ENCODE assay signal across 26 cellular contexts in the genomic region with DNA sequence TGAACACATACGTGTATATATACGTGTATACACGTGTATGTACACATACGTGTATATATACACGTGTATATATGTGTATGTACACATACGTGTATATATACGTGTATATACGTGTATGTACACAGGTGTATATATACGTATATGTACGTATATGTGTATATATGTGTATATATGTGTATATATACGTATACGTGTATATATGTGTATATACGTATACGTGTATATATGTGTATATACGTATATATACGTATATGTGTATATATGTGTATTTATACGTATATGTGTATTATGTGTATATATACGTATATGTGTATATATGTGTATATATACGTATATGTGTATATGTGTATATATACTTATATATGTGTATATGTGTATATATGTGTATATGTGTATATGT.
"Had no signal": no experiment of that assay in that cellular context is flagged by ENCODE, and none has a peak within 500 bp of the region (broad histone marks: within the 10 kb centered on the region; RNA-seq: fewer than 3 reads in every experiment).

No MANE protein-coding gene starts in this region.

- H3K27me3 Mint-ChIP-seq: IgD-negative memory B cell, T-helper 17 cell had no signal

- H3K36me3 ChIP-seq: SJSA1 had no signal

- H3K36me3 Mint-ChIP-seq: IgD-negative memory B cell had no signal

- ATAC-seq: T-helper 17 cell had no signal

- H3K27ac Mint-ChIP-seq: IgD-negative memory B cell, T-helper 17 cell had no signal

- H3K9me3 Mint-ChIP-seq: IgD-negative memory B cell had no signal

- DNase-seq: KBM-7, MV-4-11, NCI-H1048, NCI-H1105 treated with DMSO at 0.1 percent for 48 hours, NCI-H1417 treated with DMSO at 0.1 percent for 48 hours, NCI-H146, NCI-H1694 treated with DMSO at 0.1 percent for 48 hours, NCI-H1930, NCI-H2081, NCI-H2107, NCI-H226, NCI-H446, NCI-H510A, NCI-H524 treated with DMSO at 0.1 percent for 48 hours, NCI-H69, NCI-H774, Right ventricle myocardium superior, RPMI8226, SIG-M5, T-helper 1 cell, T-helper 17 cell had no signal

- H3K27me3 ChIP-seq: SJSA1 had no signal

- H3K27ac ChIP-seq: HL-60, SJSA1, SK-N-MC had no signal

- H3K9me3 ChIP-seq: SJSA1 had no signal

- H3K4me1 ChIP-seq: SJSA1 had no signal

- H3K4me3 ChIP-seq: SJSA1, SK-N-MC had no signal

- H3K4me1 Mint-ChIP-seq: IgD-negative memory B cell, T-helper 17 cell had no signal

- FAIRE-seq: HTR-8/SVneo had no signal

- H3K4me3 Mint-ChIP-seq: IgD-negative memory B cell, T-helper 17 cell had no signal
